Comparison of ENCODE assay signal across 1 cellular context in the genomic region with DNA sequence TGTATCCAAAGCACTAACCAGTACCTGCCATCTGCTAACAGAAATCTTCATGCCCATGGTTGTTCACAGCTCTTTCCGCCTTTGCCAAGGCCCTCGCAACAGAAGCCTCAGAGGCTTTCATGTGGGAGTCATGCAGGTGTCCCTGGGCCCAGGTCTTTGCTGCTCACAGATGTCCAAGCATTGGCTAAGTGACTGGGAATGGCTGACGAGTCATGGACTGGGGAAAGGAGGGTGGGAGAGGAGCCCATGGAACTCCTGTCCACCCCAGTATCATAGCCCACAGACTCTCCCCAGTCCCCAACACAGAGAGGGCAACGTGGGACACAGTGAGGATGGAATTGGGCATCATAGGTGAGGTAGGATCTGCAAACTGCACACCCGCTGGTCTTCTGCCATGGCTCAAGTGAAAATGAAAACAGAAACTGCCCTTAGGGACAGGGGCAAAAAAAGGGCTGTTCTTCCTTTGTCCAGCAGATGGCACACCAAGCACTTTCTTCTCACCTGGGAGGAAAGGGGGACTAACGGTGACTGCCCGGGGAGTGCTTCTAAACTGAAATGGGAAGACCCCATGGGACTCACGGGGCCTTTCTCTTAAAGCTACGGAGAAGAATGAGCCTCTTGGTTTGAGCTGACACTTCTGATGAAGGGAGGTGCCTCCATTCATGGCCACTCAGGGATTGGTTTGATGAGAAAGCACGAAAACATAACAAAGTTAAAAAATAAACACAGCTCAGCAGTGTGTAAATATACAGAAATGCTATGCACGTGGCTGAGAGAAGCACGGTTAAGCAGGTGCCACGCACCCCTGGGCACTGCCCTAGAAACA.
A peak's percentile ranks its signal among the peaks of the same experiment; 100 is the strongest.
TF ChIP-seq lines count a peak whose summit lies in the region.

No MANE protein-coding gene starts in this region.

TF ChIP-seq in H1, 55 proteins besides CTCF, POLR2A, EP300 and RAD21:
- TF ChIP-seq SP1 (IDR thresholded peaks at IDR 0.05; ENCODE audit: low read depth, low read length) (peak; percentile 15; the same call in 1 of the 2 replicates), CEBPB (IDR thresholded peaks at IDR 0.05; ENCODE audit: low read depth, low read length) (no peak), TCF12 (IDR thresholded peaks at IDR 0.05; ENCODE audit: low read depth, low read length) (0 out of 2 replicates have a peak, but pooled peaks have one; percentile 30), EGR1 (IDR thresholded peaks at IDR 0.05; ENCODE audit: borderline replicate concordance, low read depth, low read length) (peak; percentile 46; the same call in 1 of the 2 replicates), YY1 (IDR thresholded peaks at IDR 0.05; ENCODE audit: low read depth, low read length) (peak; percentile 52; the same call in 1 of the 2 replicates), GABPA (IDR thresholded peaks at IDR 0.05; ENCODE audit: borderline replicate concordance, insufficient read depth, low read length) (0 out of 2 replicates have a peak, but pooled peaks have one; percentile 36)
